ENCODE assay signal across 8 cellular contexts in the genomic region with DNA sequence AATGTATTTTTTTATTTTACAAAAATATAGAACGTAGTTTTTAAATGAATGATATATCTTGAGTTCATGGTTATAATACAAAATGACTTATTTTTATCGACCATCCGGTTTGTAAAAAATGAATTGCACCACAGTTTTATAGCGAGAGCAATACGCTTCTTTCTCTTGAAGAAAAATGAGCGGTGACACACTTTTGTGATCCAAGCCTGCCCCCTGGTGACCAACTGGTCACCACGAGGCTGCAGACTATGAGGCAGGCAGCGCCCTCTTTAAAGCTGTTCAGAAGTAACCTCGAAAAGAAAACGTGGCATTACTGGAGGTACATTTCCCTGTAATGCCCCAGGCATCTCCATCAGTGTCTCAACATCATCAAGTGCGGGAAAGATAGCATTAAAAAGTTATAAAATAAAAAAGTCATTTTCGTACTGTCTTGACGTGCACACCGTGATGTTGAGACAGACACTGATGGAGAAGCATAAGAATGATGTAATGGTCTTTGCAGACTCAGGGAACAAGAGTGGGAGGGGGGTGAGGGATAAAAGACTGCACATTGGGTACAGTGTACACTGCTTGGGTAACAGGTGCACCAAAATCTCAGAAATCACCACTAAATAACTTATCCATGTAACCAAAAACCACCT.
DNase-seq lines count a peak whose midpoint lies in the region; ATAC-seq and TF ChIP-seq lines count a peak whose summit lies in the region.

No MANE protein-coding gene starts in this region.

- no peak overlapping the region for H3K4me2 ChIP-seq in hepatocyte

- no peaks in the 10 kb centered on the region for H3K9me2 ChIP-seq in hepatocyte (replicated peaks; ENCODE audit: insufficient read depth)

- no peaks in the 10 kb centered on the region for H3K27me3 ChIP-seq in hepatocyte
- no peaks in the 10 kb centered on the region for H3K27me3 ChIP-seq in gastrocnemius medialis

- no peak for TF ChIP-seq POLR2A in gastrocnemius medialis (IDR thresholded peaks at IDR 0.05)

- DNase-seq in AG09319 (ENCODE audit: extremely low read depth, low read depth) (peak; percentile 71), NCI-H1105 treated with DMSO at 0.1 percent for 48 hours (lab: John Stamatoyannopoulos, UW) (peak; percentile 55), T-helper 1 cell (peak in 3 of 5 donors; percentile 10 to 44 (median 29)), astrocyte of the hippocampus (ENCODE audit: low read depth, low spot score) (peak; percentile 87), hepatocyte (ENCODE audit: low spot score) (peak; percentile 90), gastrocnemius medialis (peak; percentile 47 to 78)

- no peak overlapping the region for H3K27ac ChIP-seq in hepatocyte
- no peak overlapping the region for H3K27ac ChIP-seq in gastrocnemius medialis

- no peaks in the 10 kb centered on the region for H3K36me3 ChIP-seq in hepatocyte (replicated peaks; ENCODE audit: insufficient read depth, low read depth)
- no peaks in the 10 kb centered on the region for H3K36me3 ChIP-seq in gastrocnemius medialis

- H3K4me3 ChIP-seq in hepatocyte (no peak overlapping the region), gastrocnemius medialis (peak overlapping the region in 1 of 4 donors; percentile 6)

- WGBS in hepatocyte (ENCODE audit: low lambda C conversion rate, missing lambda C conversion rate) = 12% methylated on average over 14 of the region's 14 CpGs

- no peak overlapping the region for H2AFZ ChIP-seq in hepatocyte

- intact Hi-C loops in gastrocnemius medialis (cut with DNase I; ENCODE audit: low total_unique reads) = loop anchor here (1.0 to 10.0 kb wide), 4 partner anchors 634 to 1044 kb away; no protein-coding TSS in a partner anchor

- H3K4me1 ChIP-seq in hepatocyte (ENCODE audit: insufficient read depth) (no peaks in the 10 kb centered on the region), gastrocnemius medialis (peaks cover 0 to 7% of the 10 kb centered on the region in 2 donors)

- TF ChIP-seq CTCF in AG09319 (IDR thresholded peaks at IDR 0.05; ENCODE audit: low read depth, low read length) (peak; percentile 75), hepatocyte (IDR thresholded peaks at IDR 0.05; ENCODE audit: poor library complexity) (peak; percentile 96), gastrocnemius medialis (IDR thresholded peaks at IDR 0.05 in 4 of 5, conservative IDR thresholded peaks at IDR 0.05 in 1 of 5) (peak; percentile 83 to 87 (median 86))

- in situ Hi-C loops in gastrocnemius medialis (cut with MboI; ENCODE audit: low sequenced_read_pairs in 4 of 4) = loop anchor here (5.0 to 25.0 kb wide), 7 partner anchors 136 to 1044 kb away; no protein-coding TSS in a partner anchor

- ATAC-seq in GM19351 (IDR thresholded peaks at IDR 0.05; ENCODE audit: unreplicated experiment) (peak; percentile 90), gastrocnemius medialis (peak; percentile 94 to 97), GM21526 (IDR thresholded peaks at IDR 0.05; ENCODE audit: low FRiP score, unreplicated experiment) (no peak)

- H4K20me1 ChIP-seq in hepatocyte (ENCODE audit: insufficient read depth, poor library complexity, severe bottlenecking) = no peaks in the 10 kb centered on the region

- H3K79me2 ChIP-seq in hepatocyte = no peaks in the 10 kb centered on the region

- H3K9me3 ChIP-seq in hepatocyte (ENCODE audit: low read depth) = no peaks in the 10 kb centered on the region
- no peaks in the 10 kb centered on the region for H3K9me3 ChIP-seq in gastrocnemius medialis

Comparison
In these comparisons a context has a peak if more than half of its experiments do, and no peak if none do; other contexts are left out.
1. DNase-seq: peak in every context shown above with its lines; median percentile 90 in hepatocyte; 87 in astrocyte of the hippocampus; 71 in AG09319; 62 in gastrocnemius medialis; 55 in NCI-H1105 treated with DMSO at 0.1 percent for 48 hours; 29 in T-helper 1 cell.